15 cellular contexts compared by ENCODE assay signal in the genomic region with DNA sequence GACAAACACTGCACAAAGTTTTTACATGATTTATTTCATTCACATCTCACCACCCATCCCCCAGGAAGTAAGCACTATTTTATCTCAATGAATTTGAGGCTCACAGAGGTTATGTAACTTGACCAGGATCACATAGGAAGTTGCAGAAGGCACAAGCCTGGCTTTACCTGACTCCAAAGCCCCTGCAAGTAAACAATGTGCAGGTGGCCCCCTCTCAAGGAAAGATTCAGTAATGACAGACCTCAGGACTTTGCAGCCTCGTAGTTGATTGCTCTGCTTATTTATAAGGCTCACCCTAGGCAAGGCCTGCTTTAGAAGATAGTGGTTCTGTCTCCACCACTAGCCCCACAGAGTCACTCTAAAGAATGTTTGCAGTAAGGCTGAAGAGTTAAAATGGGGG.
"Had no signal": no experiment of that assay in that cellular context is flagged by ENCODE, and none has a peak within 500 bp of the region (broad histone marks: within the 10 kb centered on the region; RNA-seq: fewer than 3 reads in every experiment).

No MANE protein-coding gene starts in this region.

- H3K9me3 ChIP-seq: gastrocnemius medialis, mucosa of descending colon, thoracic aorta, transverse colon had no signal

- H3K4me1 Mint-ChIP-seq: naive thymus-derived CD8-positive, alpha-beta T cell had no signal

- H3K4me3 ChIP-seq: coronary artery, gastrocnemius medialis, heart right ventricle, mucosa of descending colon, stomach, thoracic aorta, transverse colon had no signal

- DNase-seq: effector CD4-positive, alpha-beta T cell; gastrocnemius medialis; heart right ventricle; hypothalamus; islet precursor cell; mammary epithelial cell; mucosa of descending colon; naive thymus-derived CD8-positive, alpha-beta T cell; posterior cingulate gyrus; stimulated activated naive CD4-positive, alpha-beta T cell; stomach; substantia nigra; transverse colon had no signal

- H3K27ac ChIP-seq: coronary artery, gastrocnemius medialis, heart right ventricle, stomach, thoracic aorta, transverse colon had no signal

- H3K4me3 Mint-ChIP-seq: naive thymus-derived CD8-positive, alpha-beta T cell had no signal

- H3K27ac Mint-ChIP-seq: naive thymus-derived CD8-positive, alpha-beta T cell had no signal

- H3K36me3 ChIP-seq: gastrocnemius medialis, heart right ventricle, stomach, thoracic aorta, transverse colon had no signal

- H3K4me1 ChIP-seq: gastrocnemius medialis, heart right ventricle, stomach, transverse colon had no signal

- H3K27me3 ChIP-seq: gastrocnemius medialis, heart right ventricle, stomach, transverse colon had no signal
